8 cellular contexts compared by ENCODE assay signal in the genomic region with DNA sequence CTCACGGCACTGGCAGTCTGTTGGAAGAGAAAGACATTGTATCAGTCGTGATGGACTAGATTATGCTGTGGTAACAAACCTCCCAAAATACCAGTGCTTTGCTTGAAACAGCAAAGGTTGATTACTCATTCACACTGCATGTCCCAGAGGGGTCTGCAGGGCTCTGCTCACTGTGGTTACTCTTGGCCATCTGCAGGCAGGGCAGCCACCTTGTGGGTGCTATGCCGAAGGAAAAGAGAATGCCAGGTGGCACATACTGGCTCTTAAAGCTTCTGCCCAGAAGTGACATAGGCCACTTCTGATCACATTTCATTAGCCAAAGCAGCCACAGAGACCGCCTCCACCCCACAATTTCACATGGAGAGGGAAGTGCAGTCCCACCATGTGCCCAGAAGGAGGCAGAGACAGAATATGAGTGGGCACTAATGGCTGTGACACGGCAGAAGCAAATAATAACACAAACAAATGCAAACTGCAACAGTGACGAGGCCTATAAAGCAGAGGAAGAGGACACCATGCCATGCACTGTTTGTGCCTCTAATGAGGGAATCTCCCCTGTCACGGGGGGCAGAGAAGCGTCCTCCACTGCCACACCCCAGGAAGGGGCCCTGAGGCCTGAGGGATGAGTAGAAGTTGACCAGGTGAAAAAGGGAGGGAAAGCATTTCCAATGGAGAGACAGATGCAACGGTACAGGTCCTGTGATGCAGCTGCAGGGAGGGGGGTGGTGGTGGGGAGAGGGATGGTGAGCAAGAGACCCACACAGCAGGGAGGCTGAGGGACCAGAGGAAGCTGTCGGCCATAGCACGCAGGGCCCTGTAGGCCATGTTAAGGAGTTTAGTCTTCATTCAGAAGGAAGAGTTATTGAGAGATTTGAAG. TPM values are rescaled to one million over a fixed set of nuclear protein-coding genes. Genes with fewer than 3 reads are reported as not detected.
DNase-seq lines count a peak whose midpoint lies in the region; ATAC-seq, FAIRE-seq and TF ChIP-seq lines count a peak whose summit lies in the region.

No MANE protein-coding gene starts in this region.

- TF ChIP-seq EP300 in A549 (IDR thresholded peaks at IDR 0.05): no peak

- H3K4me3 ChIP-seq in A549: no peak overlapping the region
- no peak overlapping the region for H3K4me3 ChIP-seq in GM12865 (ENCODE audit: low read depth, low read length)

- CTCF ChIA-PET in A549 (lab: Yijun Ruan, JAX): interaction anchor here (0.6 to 4.6 kb wide), 4 partner anchors 17 to 434 kb away, joined by 3 to 21 read pairs (median 4); no protein-coding TSS in a partner anchor

- TF ChIP-seq RAD21 in A549 (conservative IDR thresholded peaks at IDR 0.05 in 1 of 2, IDR thresholded peaks at IDR 0.05 in 1 of 2): peak in 1 of 2 experiments; percentile 63; a peak in 3 of 5 replicates

- no peaks in the 10 kb centered on the region for H3K4me1 ChIP-seq in A549

- peaks cover 4% of the 10 kb centered on the region for H3K27me3 Mint-ChIP-seq in activated T-cell treated with anti-CD3 and anti-CD28 coated beads, Interleukin-2, amount 50 U/mL, for 4 hours (ENCODE audit: low read depth)

- TF ChIP-seq CTCF in A549 (IDR thresholded peaks at IDR 0.05): no peak; the same call in 2 of the 3 replicates
- peak; percentile 64 for TF ChIP-seq CTCF in GM12865 (IDR thresholded peaks at IDR 0.05; ENCODE audit: insufficient read depth, low read depth, low read length, missing control alignments)

- WGBS in A549 (ENCODE audit: missing lambda C conversion rate): 57% methylated on average over 11 of the region's 11 CpGs

- H3K27ac ChIP-seq in A549: no peak overlapping the region

- H3K4me1 Mint-ChIP-seq in activated T-cell treated with anti-CD3 and anti-CD28 coated beads, Interleukin-2, amount 50 U/mL, for 4 hours (ENCODE audit: low read depth): no peaks in the 10 kb centered on the region

- no peaks in the 10 kb centered on the region for H3K9me3 ChIP-seq in A549

- peak; percentile 27 to 51 for DNase-seq in A549 (ENCODE audit: low read depth in 1 of 2, low spot score in 1 of 2)
- DNase-seq in GM12865 (ENCODE audit: low read depth): peak; percentile 70
- DNase-seq in RPMI7951 (ENCODE audit: low read depth): peak; percentile 15
- peak; percentile 8 for DNase-seq in foreskin melanocyte
- DNase-seq in activated T-cell treated with anti-CD3 and anti-CD28 coated beads, Interleukin-2, amount 50 U/mL, for 4 hours: no peak
- no peak for DNase-seq in activated CD8-positive, alpha-beta memory T cell treated with anti-CD3 and anti-CD28 coated beads, Interleukin-2, amount 50 U/mL, for 4 hours

- no peak overlapping the region for H3K4me2 ChIP-seq in A549

- H3K36me3 Mint-ChIP-seq in activated T-cell treated with anti-CD3 and anti-CD28 coated beads, Interleukin-2, amount 50 U/mL, for 4 hours (ENCODE audit: insufficient read depth): no peaks in the 10 kb centered on the region

- POLR2A ChIA-PET in A549 (lab: Yijun Ruan, JAX): no interaction called here

- ATAC-seq in A549 (peak; percentile 80 to 95), HG03060 (IDR thresholded peaks at IDR 0.05; ENCODE audit: low read depth, unreplicated experiment) (peak; percentile 58), GM21390 (IDR thresholded peaks at IDR 0.05; ENCODE audit: unreplicated experiment) (no peak)
- ATAC-seq in activated T-cell treated with anti-CD3 and anti-CD28 coated beads, Interleukin-2, amount 50 U/mL, for 4 hours: no peak

- H3K4me3 Mint-ChIP-seq in activated T-cell treated with anti-CD3 and anti-CD28 coated beads, Interleukin-2, amount 50 U/mL, for 4 hours: no peak overlapping the region

- no peak for FAIRE-seq in A549 (lab: Jason Lieb, UNC)

- no peaks in the 10 kb centered on the region for H3K9me3 Mint-ChIP-seq in activated T-cell treated with anti-CD3 and anti-CD28 coated beads, Interleukin-2, amount 50 U/mL, for 4 hours

- TF ChIP-seq POLR2A in A549 (IDR thresholded peaks at IDR 0.05; ENCODE audit: low read length): no peak

TF ChIP-seq in A549, 52 proteins besides CTCF, POLR2A, EP300 and RAD21:
- TF ChIP-seq ZC3H11A (IDR thresholded peaks at IDR 0.05): no peak
- 0 out of 3 replicates have a peak, but pooled peaks have one; percentile 14 for TF ChIP-seq SMC3 (IDR thresholded peaks at IDR 0.05)

RNA-seq across cellular contexts. Expression of a gene that starts 51.7 kb away (rescaled TPM):
- 21.4 and 22.5 TPM in 2 replicates for polyA plus RNA-seq in A549 (2011; rRNA removed)
- 8.9 and 10.4 TPM in 2 replicates for polyA plus RNA-seq in A549 (2012; cell fraction: cytosol; rRNA removed)
- 7.1 and 9.7 TPM in 2 replicates for polyA plus RNA-seq in A549 (2012; cell fraction: nucleus; rRNA removed)
- polyA plus RNA-seq in A549 (2017; fragmentation: RNase III; extraction: RNeasy Plus Mini Kit Qiagen cat#74134 plus additional on column Dnase treatment): 9.1 to 9.6 TPM (median 9.4 TPM) in 3 replicates
- polyA minus RNA-seq in A549 (2011; rRNA and poly(A)+ RNA removed): 28.3 and 29.1 TPM in 2 replicates
- 3.9 and 10.2 TPM in 2 replicates for total RNA-seq in RPMI7951 (2014; rRNA removed; shearing (Covaris generic))
- 10 to 100 TPM; 11.1 to 14.3 (median 12.2) TPM for total RNA-seq in activated T-cell treated with anti-CD3 and anti-CD28 coated beads, Interleukin-2, amount 50 U/mL, for 4 hours

Comparison
In these comparisons a context has a peak if more than half of its experiments do, and no peak if none do; other contexts are left out.
1. ATAC-seq: peak in A549 (2 of 2) and HG03060 (single experiment); none in activated T-cell treated with anti-CD3 and anti-CD28 coated beads, Interleukin-2, amount 50 U/mL, for 4 hours (0 of 2) and GM21390 (single experiment).
2. DNase-seq: peak in A549 (2 of 2), GM12865 (single experiment), RPMI7951 (single experiment) and foreskin melanocyte (single experiment); none in activated T-cell treated with anti-CD3 and anti-CD28 coated beads, Interleukin-2, amount 50 U/mL, for 4 hours (single experiment) and activated CD8-positive, alpha-beta memory T cell treated with anti-CD3 and anti-CD28 coated beads, Interleukin-2, amount 50 U/mL, for 4 hours (single experiment).